In genomic region chr19:17326595-17326966, GRCh38 we compare ENCODE assay signal across 18 cellular contexts. TPM values are rescaled to one million over a fixed set of nuclear protein-coding genes. Genes with fewer than 3 reads are reported as not detected.
DNase-seq lines count a peak whose midpoint lies in the region; ATAC-seq and TF ChIP-seq lines count a peak whose summit lies in the region.
"Had no signal": no experiment of that assay in that cellular context is flagged by ENCODE, and none has a peak within 500 bp of the region (broad histone marks: within the 10 kb centered on the region; RNA-seq: fewer than 3 reads in every experiment).

No MANE protein-coding gene starts in this region.

- 78 to 86% methylated on average over 9 to 11 of the region's 11 CpGs for WGBS in endodermal cell (ENCODE audit: insufficient coverage in 1 of 2, insufficient read length in 1 of 2), 2 experiments

- H3K9ac ChIP-seq in NT2/D1 (ENCODE audit: insufficient read length, low read depth) (peak overlapping the region; percentile 73), endodermal cell (ENCODE audit: extremely low read depth, low read length, poor library complexity, severe bottlenecking) (no peak overlapping the region)

- H3K27me3 ChIP-seq in NT2/D1 (ENCODE audit: insufficient read depth, insufficient read length) (no peaks in the 10 kb centered on the region), endodermal cell (ENCODE audit: control insufficient read depth, insufficient read depth, low read length, poor library complexity, severe bottlenecking) (no peaks in the 10 kb centered on the region)

- H3K27ac ChIP-seq in C4-2B (peak overlapping the region; percentile 81), endodermal cell (ENCODE audit: low read depth, low read length) (no peak overlapping the region)
- H3K27ac ChIP-seq: stomach had no signal

- DNase-seq in NT2/D1 (ENCODE audit: low read depth, low spot score) (no peak), endodermal cell (peak; percentile 86), G401 (ENCODE audit: low spot score) (no peak), SKM-1 treated with dmso at 0.1 percent for 144 hours (lab: John Stamatoyannopoulos, UW; ENCODE audit: unreplicated experiment) (no peak), NCI-H2196 treated with DMSO at 0.1 percent for 48 hours (lab: John Stamatoyannopoulos, UW; ENCODE audit: unreplicated experiment) (no peak)
- DNase-seq in naive thymus-derived CD8-positive, alpha-beta T cell = no peak
- DNase-seq in activated T-cell treated with anti-CD3 and anti-CD28 coated beads, Interleukin-2, amount 50 U/mL, for 48 hours = no peak
- DNase-seq: activated CD4-positive, alpha-beta T cell treated with anti-CD3 and anti-CD28 coated beads, Interleukin-2, amount 50 U/mL, for 1 hour; effector CD8-positive, alpha-beta T cell; NCI-H1092; NCI-H2081; NCI-H510A; stimulated activated CD4-positive, alpha-beta T cell treated with anti-CD3 and anti-CD28 coated beads, Interleukin-2, amount 100 ng/mL, for 48 hours; T-helper 1 cell had no signal

- H3K9me3 Mint-ChIP-seq in endodermal cell = no peaks in the 10 kb centered on the region
- no peaks in the 10 kb centered on the region for H3K9me3 Mint-ChIP-seq in naive thymus-derived CD8-positive, alpha-beta T cell

- TF ChIP-seq CTCF in C4-2B (conservative IDR thresholded peaks at IDR 0.05) = no peak
- TF ChIP-seq CTCF in endodermal cell (conservative IDR thresholded peaks at IDR 0.05) = no peak

- POLR2A ChIA-PET in naive thymus-derived CD8-positive, alpha-beta T cell (lab: Charles Lee) = interaction anchor here (0.6 to 3.2 kb wide), 5 partner anchors 13 to 493 kb away, joined by 3 to 19 read pairs (median 4); partner anchors contain the start of genes DDA1 and MRPL34

- no peak for ATAC-seq in naive thymus-derived CD8-positive, alpha-beta T cell
- ATAC-seq: K562 had no signal

- no peaks in the 10 kb centered on the region for H3K9me3 ChIP-seq in NT2/D1 (ENCODE audit: insufficient read depth, low read length)
- no peaks in the 10 kb centered on the region for H3K9me3 ChIP-seq in endodermal cell (ENCODE audit: control insufficient read depth, low read length)
- H3K9me3 ChIP-seq: stomach had no signal

- H3K4me3 ChIP-seq in NT2/D1 (ENCODE audit: insufficient read length, low read depth) = peak overlapping the region; percentile 55
- H3K4me3 ChIP-seq in endodermal cell (ENCODE audit: low read length) = no peak overlapping the region
- H3K4me3 ChIP-seq: K562, stomach had no signal

- H3K4me1 ChIP-seq in NT2/D1 (ENCODE audit: insufficient read depth, insufficient read length) (peaks cover 30% of the 10 kb centered on the region), endodermal cell (ENCODE audit: control insufficient read depth, insufficient read depth, low read length) (no peaks in the 10 kb centered on the region)

- in situ Hi-C loops in G401 (cut with HindIII; ENCODE audit: low sequenced_read_pairs) = no loop called here

- H3K36me3 ChIP-seq in NT2/D1 (ENCODE audit: insufficient read depth, insufficient read length, low read length) = peaks cover 52% of the 10 kb centered on the region
- H3K36me3 ChIP-seq in endodermal cell (ENCODE audit: control insufficient read depth, insufficient read depth, low read length) = peaks cover 3% of the 10 kb centered on the region

- no peak overlapping the region for H3K27ac Mint-ChIP-seq in endodermal cell
- H3K27ac Mint-ChIP-seq in naive thymus-derived CD8-positive, alpha-beta T cell = peak overlapping the region in 4 of 10 donors; percentile 18 to 73 (median 29)

- peaks cover 25% of the 10 kb centered on the region for H3K36me3 Mint-ChIP-seq in endodermal cell (ENCODE audit: low read depth)
- H3K36me3 Mint-ChIP-seq in naive thymus-derived CD8-positive, alpha-beta T cell = peaks cover 0 to 7% (median 0%) of the 10 kb centered on the region in 3 donors

- H3K4me3 Mint-ChIP-seq in endodermal cell = no peak overlapping the region
- H3K4me3 Mint-ChIP-seq in naive thymus-derived CD8-positive, alpha-beta T cell = peak overlapping the region in 6 of 10 donors; percentile 33 to 57 (median 45)
- H3K4me3 Mint-ChIP-seq: CD14-positive monocyte had no signal

- H3K4me1 Mint-ChIP-seq in endodermal cell = peaks cover 1% of the 10 kb centered on the region
- peaks cover 7 to 30% (median 19%) of the 10 kb centered on the region in 4 donors for H3K4me1 Mint-ChIP-seq in naive thymus-derived CD8-positive, alpha-beta T cell

- H3K27me3 Mint-ChIP-seq in endodermal cell (ENCODE audit: insufficient read depth) = peaks cover 24% of the 10 kb centered on the region
- H3K27me3 Mint-ChIP-seq in naive thymus-derived CD8-positive, alpha-beta T cell = no peaks in the 10 kb centered on the region

RNA-seq across cellular contexts. Expression of gene ANO8, which starts 8.1 kb away (rescaled TPM):
- total RNA-seq in endodermal cell = 10 to 100 TPM; 27.5 to 29.5 TPM
- 34.7 TPM for polyA plus RNA-seq in endodermal cell (2013, experiment 1 of 2)
- 29.8 TPM for polyA plus RNA-seq in endodermal cell (2013, experiment 2 of 2)
- 10 to 100 TPM; 15.7 to 18.4 TPM for total RNA-seq in naive thymus-derived CD8-positive, alpha-beta T cell
- polyA plus RNA-seq in naive thymus-derived CD8-positive, alpha-beta T cell = under 1 TPM; 0.08 to 0.29 (median 0.20) TPM
- total RNA-seq in G401 (2014; rRNA removed; shearing (Covaris generic)) = 3.1 and 4.3 TPM in 2 replicates

RNA-seq across cellular contexts. Expression of gene GTPBP3, which starts 10.8 kb away (rescaled TPM):
- 10 to 100 TPM; 48.7 to 55.7 TPM for total RNA-seq in endodermal cell
- 34.1 TPM for polyA plus RNA-seq in endodermal cell (2013, experiment 1 of 2)
- polyA plus RNA-seq in endodermal cell (2013, experiment 2 of 2) = 33.4 TPM
- total RNA-seq in naive thymus-derived CD8-positive, alpha-beta T cell = 10 to 100 TPM; 51.4 to 55.6 TPM
- polyA plus RNA-seq in naive thymus-derived CD8-positive, alpha-beta T cell = 10 to 100 TPM in 2 of 3 donors, 1 to 10 TPM in 1; 6.6 to 13.6 (median 10.3) TPM
- total RNA-seq in G401 (2014; rRNA removed; shearing (Covaris generic)) = 35.0 and 41.1 TPM in 2 replicates

RNA-seq across cellular contexts. Expression of gene DDA1, which starts 17.2 kb away (rescaled TPM):
- total RNA-seq in endodermal cell = 10 to 100 TPM; 36.9 to 42.3 TPM
- 46.5 TPM for polyA plus RNA-seq in endodermal cell (2013, experiment 1 of 2)
- 62.7 TPM for polyA plus RNA-seq in endodermal cell (2013, experiment 2 of 2)
- 10 to 100 TPM; 31.2 to 32.2 TPM for total RNA-seq in naive thymus-derived CD8-positive, alpha-beta T cell
- polyA plus RNA-seq in naive thymus-derived CD8-positive, alpha-beta T cell = 10 to 100 TPM; 23.7 to 32.6 (median 23.9) TPM
- total RNA-seq in G401 (2014; rRNA removed; shearing (Covaris generic)) = 15.0 and 28.2 TPM in 2 replicates

RNA-seq across cellular contexts. Expression of gene MRPL34, which starts 20.9 kb away (rescaled TPM):
- total RNA-seq in endodermal cell = 10 to 100 TPM; 58.1 to 62.2 TPM
- polyA plus RNA-seq in endodermal cell (2013, experiment 1 of 2) = 51.9 TPM
- polyA plus RNA-seq in endodermal cell (2013, experiment 2 of 2) = 48.7 TPM
- total RNA-seq in naive thymus-derived CD8-positive, alpha-beta T cell = 10 to 100 TPM; 69.3 to 71.1 TPM
- 100 to 1,000 TPM; 216 to 221 (median 221) TPM for polyA plus RNA-seq in naive thymus-derived CD8-positive, alpha-beta T cell
- total RNA-seq in G401 (2014; rRNA removed; shearing (Covaris generic)) = 19.0 and 25.4 TPM in 2 replicates

RNA-seq across cellular contexts. Expression of gene ABHD8, which starts 23.4 kb away (rescaled TPM):
- 10 to 100 TPM; 11.6 to 21.1 TPM for total RNA-seq in endodermal cell
- 9.7 TPM for polyA plus RNA-seq in endodermal cell (2013, experiment 1 of 2)
- 10.2 TPM for polyA plus RNA-seq in endodermal cell (2013, experiment 2 of 2)
- total RNA-seq in naive thymus-derived CD8-positive, alpha-beta T cell = 10 to 100 TPM; 10.4 TPM
- 1 to 10 TPM; 6.4 to 9.2 (median 9.0) TPM for polyA plus RNA-seq in naive thymus-derived CD8-positive, alpha-beta T cell
- total RNA-seq in G401 (2014; rRNA removed; shearing (Covaris generic)) = 57.6 and 60.6 TPM in 2 replicates
